Comparison of ENCODE assay signal across 32 cellular contexts in genomic region chr3:69066121-69066520, GRCh38. TPM values are rescaled to one million over a fixed set of nuclear protein-coding genes. Genes with fewer than 3 reads are reported as not detected.
DNase-seq lines count a peak whose midpoint lies in the region; ATAC-seq and TF ChIP-seq lines count a peak whose summit lies in the region.
"Had no signal": no experiment of that assay in that cellular context is flagged by ENCODE, and none has a peak within 500 bp of the region (broad histone marks: within the 10 kb centered on the region; RNA-seq: fewer than 3 reads in every experiment).

No MANE protein-coding gene starts in this region.

- CTCF ChIA-PET in activated CD4-positive, alpha-beta T cell treated with anti-CD3 and anti-CD28 coated beads for 36 hours (lab: Charles Lee) = interaction anchor here (1.6 to 3.4 kb wide), 2 partner anchors 9 to 13 kb away, joined by 5 to 25 read pairs; partner anchors contain the start of gene TMF1
- CTCF ChIA-PET in activated CD4-positive, alpha-beta T cell treated with anti-CD3 and anti-CD28 coated beads, Interleukin-2, amount 10 ng/mL, durations not matched to agents 7 days and 5 days (lab: Charles Lee) = interaction anchor here (4.9 kb wide), 1 partner anchor 14 kb away, joined by 28 read pairs; the partner anchor contains the start of gene TMF1
- CTCF ChIA-PET in CD4-positive, alpha-beta T cell (lab: Charles Lee) = no interaction called here
- CTCF ChIA-PET in T-cell (lab: Charles Lee) = interaction anchor here in 1 of 2 donors (0.7 kb wide), 1 partner anchor 55 kb away, joined by 3 read pairs; no protein-coding TSS in a partner anchor

- peaks cover 31% of the 10 kb centered on the region for H3K36me3 Mint-ChIP-seq in activated CD4-positive, alpha-beta T cell treated with anti-CD3 and anti-CD28 coated beads for 36 hours (ENCODE audit: low read depth)
- H3K36me3 Mint-ChIP-seq in activated CD4-positive, alpha-beta T cell treated with anti-CD3 and anti-CD28 coated beads, Interleukin-2, amount 10 ng/mL, durations not matched to agents 7 days and 5 days (ENCODE audit: low read depth) = peaks cover 65% of the 10 kb centered on the region
- H3K36me3 Mint-ChIP-seq in CD4-positive, alpha-beta T cell (ENCODE audit: low read depth) = peaks cover 57% of the 10 kb centered on the region
- H3K36me3 Mint-ChIP-seq in T-cell = peaks cover 23% of the 10 kb centered on the region
- peaks cover 40% of the 10 kb centered on the region for H3K36me3 Mint-ChIP-seq in activated naive CD8-positive, alpha-beta T cell treated with anti-CD3 and anti-CD28 coated beads, Interleukin-2, amount 50 U/mL, for 24 hours (ENCODE audit: low read depth)

- H3K27ac Mint-ChIP-seq in activated CD4-positive, alpha-beta T cell treated with anti-CD3 and anti-CD28 coated beads for 36 hours = peak overlapping the region; percentile 74
- no peak overlapping the region for H3K27ac Mint-ChIP-seq in activated CD4-positive, alpha-beta T cell treated with anti-CD3 and anti-CD28 coated beads, Interleukin-2, amount 10 ng/mL, durations not matched to agents 7 days and 5 days
- H3K27ac Mint-ChIP-seq in CD4-positive, alpha-beta T cell = peak overlapping the region; percentile 78
- H3K27ac Mint-ChIP-seq in T-cell = peak overlapping the region; percentile 82 to 86
- H3K27ac Mint-ChIP-seq in activated naive CD8-positive, alpha-beta T cell treated with anti-CD3 and anti-CD28 coated beads, Interleukin-2, amount 50 U/mL, for 24 hours = peak overlapping the region; percentile 70
- H3K27ac Mint-ChIP-seq: dendritic cell treated with granulocyte-macrophage colony-stimulating factor and Interleukin-4, amounts not matched to agents 40 ng/mL and 50 ng/mL, for 4 days; GM23338; memory B cell had no signal

- H3K9me3 ChIP-seq in CD4-positive, alpha-beta T cell (ENCODE audit: control insufficient read depth, low read length) = no peaks in the 10 kb centered on the region
- H3K9me3 ChIP-seq: body of pancreas, MG63, right atrium auricular region had no signal

- POLR2A ChIA-PET in activated CD4-positive, alpha-beta T cell treated with anti-CD3 and anti-CD28 coated beads for 36 hours (lab: Charles Lee) = interaction anchor here (0.6 to 0.8 kb wide), 2 partner anchors 8 to 13 kb away, joined by 4 read pairs; no protein-coding TSS in a partner anchor
- POLR2A ChIA-PET in activated CD4-positive, alpha-beta T cell treated with anti-CD3 and anti-CD28 coated beads, Interleukin-2, amount 10 ng/mL, durations not matched to agents 7 days and 5 days (lab: Charles Lee) = no interaction called here
- POLR2A ChIA-PET in CD4-positive, alpha-beta T cell (lab: Charles Lee) = interaction anchor here (1.2 to 3.4 kb wide), 3 partner anchors 14 to 26 kb away, joined by 4 to 27 read pairs (median 17); partner anchors contain the start of genes ARL6IP5 and TMF1
- POLR2A ChIA-PET in T-cell (lab: Charles Lee) = interaction anchor here in 1 of 2 donors (0.7 kb wide), 1 partner anchor 13 kb away, joined by 3 read pairs; no protein-coding TSS in a partner anchor

- DNase-seq in activated CD4-positive, alpha-beta T cell treated with anti-CD3 and anti-CD28 coated beads for 36 hours = no peak
- DNase-seq in activated CD4-positive, alpha-beta T cell treated with anti-CD3 and anti-CD28 coated beads, Interleukin-2, amount 10 ng/mL, durations not matched to agents 7 days and 5 days = no peak
- DNase-seq in CD4-positive, alpha-beta T cell = no peak
- DNase-seq in T-cell (no peak), NCI-H1417 treated with DMSO at 0.1 percent for 48 hours (lab: John Stamatoyannopoulos, UW) (no peak), HCEC 1CT (no peak), SHP77 treated with DMSO at 0.1 percent for 48 hours (lab: John Stamatoyannopoulos, UW) (no peak)
- no peak for DNase-seq in activated naive CD8-positive, alpha-beta T cell treated with anti-CD3 and anti-CD28 coated beads, Interleukin-2, amount 50 U/mL, for 24 hours
- DNase-seq: activated CD4-positive, alpha-beta T cell treated with anti-CD3 and anti-CD28 coated beads for 1 hour; body of pancreas; glutamatergic neuron; KBM-7; MG63; NCI-H1105; NCI-H1930; NCI-H526; PC-3; small intestine; stimulated activated naive CD4-positive, alpha-beta T cell treated with Interleukin-2 at 50 U/mL for 16 hours had no signal

- H3K27me3 Mint-ChIP-seq in activated CD4-positive, alpha-beta T cell treated with anti-CD3 and anti-CD28 coated beads for 36 hours = no peaks in the 10 kb centered on the region
- no peaks in the 10 kb centered on the region for H3K27me3 Mint-ChIP-seq in activated CD4-positive, alpha-beta T cell treated with anti-CD3 and anti-CD28 coated beads, Interleukin-2, amount 10 ng/mL, durations not matched to agents 7 days and 5 days
- no peaks in the 10 kb centered on the region for H3K27me3 Mint-ChIP-seq in CD4-positive, alpha-beta T cell
- H3K27me3 Mint-ChIP-seq in T-cell = no peaks in the 10 kb centered on the region
- no peaks in the 10 kb centered on the region for H3K27me3 Mint-ChIP-seq in activated naive CD8-positive, alpha-beta T cell treated with anti-CD3 and anti-CD28 coated beads, Interleukin-2, amount 50 U/mL, for 24 hours
- H3K27me3 Mint-ChIP-seq: dendritic cell treated with granulocyte-macrophage colony-stimulating factor and Interleukin-4, amounts not matched to agents 40 ng/mL and 50 ng/mL, for 4 days; memory B cell had no signal

- H3K4me3 Mint-ChIP-seq in activated CD4-positive, alpha-beta T cell treated with anti-CD3 and anti-CD28 coated beads for 36 hours = no peak overlapping the region
- no peak overlapping the region for H3K4me3 Mint-ChIP-seq in activated CD4-positive, alpha-beta T cell treated with anti-CD3 and anti-CD28 coated beads, Interleukin-2, amount 10 ng/mL, durations not matched to agents 7 days and 5 days
- no peak overlapping the region for H3K4me3 Mint-ChIP-seq in CD4-positive, alpha-beta T cell
- H3K4me3 Mint-ChIP-seq in T-cell = peak overlapping the region in 1 of 3 donors; percentile 49
- no peak overlapping the region for H3K4me3 Mint-ChIP-seq in activated naive CD8-positive, alpha-beta T cell treated with anti-CD3 and anti-CD28 coated beads, Interleukin-2, amount 50 U/mL, for 24 hours
- H3K4me3 Mint-ChIP-seq: dendritic cell treated with granulocyte-macrophage colony-stimulating factor and Interleukin-4, amounts not matched to agents 40 ng/mL and 50 ng/mL, for 4 days; GM23338; memory B cell had no signal

- H3K27ac ChIP-seq in CD4-positive, alpha-beta T cell (ENCODE audit: low read depth, low read length) = no peak overlapping the region
- H3K27ac ChIP-seq: body of pancreas, C4-2B, parathyroid adenoma, right atrium auricular region, SK-N-MC had no signal

- no peaks in the 10 kb centered on the region for H3K9me3 Mint-ChIP-seq in activated CD4-positive, alpha-beta T cell treated with anti-CD3 and anti-CD28 coated beads for 36 hours (ENCODE audit: low read depth)
- H3K9me3 Mint-ChIP-seq in activated CD4-positive, alpha-beta T cell treated with anti-CD3 and anti-CD28 coated beads, Interleukin-2, amount 10 ng/mL, durations not matched to agents 7 days and 5 days = no peaks in the 10 kb centered on the region
- H3K9me3 Mint-ChIP-seq in CD4-positive, alpha-beta T cell = no peaks in the 10 kb centered on the region
- H3K9me3 Mint-ChIP-seq in T-cell = no peaks in the 10 kb centered on the region
- peaks cover 4% of the 10 kb centered on the region for H3K9me3 Mint-ChIP-seq in activated naive CD8-positive, alpha-beta T cell treated with anti-CD3 and anti-CD28 coated beads, Interleukin-2, amount 50 U/mL, for 24 hours
- H3K9me3 Mint-ChIP-seq: dendritic cell treated with granulocyte-macrophage colony-stimulating factor and Interleukin-4, amounts not matched to agents 40 ng/mL and 50 ng/mL, for 4 days; GM23338; memory B cell had no signal

- H3K27me3 ChIP-seq in CD4-positive, alpha-beta T cell (ENCODE audit: control insufficient read depth, insufficient read depth, low read length) = no peaks in the 10 kb centered on the region
- H3K27me3 ChIP-seq: body of pancreas, MG63, right atrium auricular region had no signal

- peaks cover 32% of the 10 kb centered on the region for H3K4me1 Mint-ChIP-seq in activated CD4-positive, alpha-beta T cell treated with anti-CD3 and anti-CD28 coated beads for 36 hours
- H3K4me1 Mint-ChIP-seq in activated CD4-positive, alpha-beta T cell treated with anti-CD3 and anti-CD28 coated beads, Interleukin-2, amount 10 ng/mL, durations not matched to agents 7 days and 5 days = peaks cover 58% of the 10 kb centered on the region
- peaks cover 42% of the 10 kb centered on the region for H3K4me1 Mint-ChIP-seq in CD4-positive, alpha-beta T cell (ENCODE audit: low read depth)
- H3K4me1 Mint-ChIP-seq in T-cell = peaks cover 28 to 53% (median 38%) of the 10 kb centered on the region in 3 donors
- H3K4me1 Mint-ChIP-seq in activated naive CD8-positive, alpha-beta T cell treated with anti-CD3 and anti-CD28 coated beads, Interleukin-2, amount 50 U/mL, for 24 hours = peaks cover 38% of the 10 kb centered on the region
- H3K4me1 Mint-ChIP-seq: GM23338 had no signal

- peak; percentile 18 for ATAC-seq in activated CD4-positive, alpha-beta T cell treated with anti-CD3 and anti-CD28 coated beads for 36 hours
- ATAC-seq in CD4-positive, alpha-beta T cell (ENCODE audit: poor library complexity) = no peak
- no peak for ATAC-seq in T-cell (replicated peaks in 1 of 4)
- peak; percentile 33 for ATAC-seq in activated naive CD8-positive, alpha-beta T cell treated with anti-CD3 and anti-CD28 coated beads, Interleukin-2, amount 50 U/mL, for 24 hours
- ATAC-seq: body of pancreas, esophagus mucosa, GM23338, left lobe of liver, PC-3 had no signal

- no peak for TF ChIP-seq CTCF in CD4-positive, alpha-beta T cell (IDR thresholded peaks at IDR 0.05)

- intact Hi-C loops in activated CD4-positive, alpha-beta T cell treated with anti-CD3 and anti-CD28 coated beads for 36 hours (cut with DNase I, micrococcal nuclease) = no loop called here
- intact Hi-C loops in CD4-positive, alpha-beta T cell (cut with DNase I, micrococcal nuclease) = loop anchor here in 1 of 2 experiments (1.0 kb wide), 1 partner anchor 12 kb away; no protein-coding TSS in a partner anchor

RNA-seq across cellular contexts. Expression of gene TMF1, which starts 14.0 kb away (rescaled TPM):
- 10 to 100 TPM; 33.2 to 34.1 TPM for total RNA-seq in activated CD4-positive, alpha-beta T cell treated with anti-CD3 and anti-CD28 coated beads for 36 hours
- 10 to 100 TPM; 43.0 to 43.5 TPM for total RNA-seq in activated CD4-positive, alpha-beta T cell treated with anti-CD3 and anti-CD28 coated beads, Interleukin-2, amount 10 ng/mL, durations not matched to agents 7 days and 5 days
- total RNA-seq in CD4-positive, alpha-beta T cell = 100 to 1,000 TPM in 1 of 2 experiments, 10 to 100 TPM in 1; 89.0 to 101 TPM
- total RNA-seq in T-cell = 10 to 100 TPM; 39.9 to 80.4 (median 46.1) TPM

RNA-seq across cellular contexts. Expression of gene UBA3, which starts 14.0 kb away (rescaled TPM):
- total RNA-seq in activated CD4-positive, alpha-beta T cell treated with anti-CD3 and anti-CD28 coated beads for 36 hours = 10 to 100 TPM; 59.5 to 72.2 TPM
- 10 to 100 TPM; 81.1 to 88.9 TPM for total RNA-seq in activated CD4-positive, alpha-beta T cell treated with anti-CD3 and anti-CD28 coated beads, Interleukin-2, amount 10 ng/mL, durations not matched to agents 7 days and 5 days
- total RNA-seq in CD4-positive, alpha-beta T cell = 10 to 100 TPM; 33.4 to 43.9 TPM
- 10 to 100 TPM; 62.7 to 83.1 (median 73.2) TPM for total RNA-seq in T-cell

RNA-seq across cellular contexts. Expression of gene ARL6IP5, which starts 18.6 kb away (rescaled TPM):
- total RNA-seq in activated CD4-positive, alpha-beta T cell treated with anti-CD3 and anti-CD28 coated beads for 36 hours = 10 to 100 TPM; 60.4 to 76.0 TPM
- total RNA-seq in activated CD4-positive, alpha-beta T cell treated with anti-CD3 and anti-CD28 coated beads, Interleukin-2, amount 10 ng/mL, durations not matched to agents 7 days and 5 days = 100 to 1,000 TPM; 154 to 156 TPM
- total RNA-seq in CD4-positive, alpha-beta T cell = 10 to 100 TPM; 58.0 to 65.2 TPM
- total RNA-seq in T-cell = 100 to 1,000 TPM; 106 to 135 (median 127) TPM

RNA-seq across cellular contexts. Expression of gene EOGT, which starts 52.6 kb away (rescaled TPM):
- total RNA-seq in activated CD4-positive, alpha-beta T cell treated with anti-CD3 and anti-CD28 coated beads for 36 hours = 1 to 10 TPM; 6.0 to 8.4 TPM
- 10 to 100 TPM; 11.3 to 14.7 TPM for total RNA-seq in activated CD4-positive, alpha-beta T cell treated with anti-CD3 and anti-CD28 coated beads, Interleukin-2, amount 10 ng/mL, durations not matched to agents 7 days and 5 days
- 10 to 100 TPM; 13.0 to 13.4 TPM for total RNA-seq in CD4-positive, alpha-beta T cell
- total RNA-seq in T-cell = 10 to 100 TPM; 14.0 to 18.2 (median 15.5) TPM

RNA-seq across cellular contexts. Expression of gene LMOD3, which starts 56.3 kb away (rescaled TPM):
- total RNA-seq in activated CD4-positive, alpha-beta T cell treated with anti-CD3 and anti-CD28 coated beads for 36 hours = not detected
- not detected for total RNA-seq in activated CD4-positive, alpha-beta T cell treated with anti-CD3 and anti-CD28 coated beads, Interleukin-2, amount 10 ng/mL, durations not matched to agents 7 days and 5 days
- not detected for total RNA-seq in CD4-positive, alpha-beta T cell
- not detected for total RNA-seq in T-cell
- total RNA-seq: A172; Daoy; esophagus mucosa; fibroblast of villous mesenchyme; GM23338; left lobe of liver; PC-3; T-helper 2 cell treated with Interferon-gamma antibody and Interleukin-4, amounts not matched to agents 100 ng/mL and 5 ng/mL, for 36 hours had no signal

Comparison
In these comparisons a context has a peak if more than half of its experiments do, and no peak if none do; other contexts are left out.
1. ATAC-seq: peak in activated CD4-positive, alpha-beta T cell treated with anti-CD3 and anti-CD28 coated beads for 36 hours (single experiment) and activated naive CD8-positive, alpha-beta T cell treated with anti-CD3 and anti-CD28 coated beads, Interleukin-2, amount 50 U/mL, for 24 hours (single experiment); none in CD4-positive, alpha-beta T cell (single experiment) and T-cell (0 of 4).